8 cellular contexts compared by ENCODE assay signal in genomic region chr9:15509931-15510788, GRCh38. TPM values are rescaled to one million over a fixed set of nuclear protein-coding genes. Genes with fewer than 3 reads are reported as not detected.
DNase-seq lines count a peak whose midpoint lies in the region; ATAC-seq and TF ChIP-seq lines count a peak whose summit lies in the region.

No MANE protein-coding gene starts in this region.

- no peak for TF ChIP-seq POLR2A in esophagus muscularis mucosa (IDR thresholded peaks at IDR 0.05; ENCODE audit: low read depth)

- H3K4me3 ChIP-seq in esophagus muscularis mucosa: peak overlapping the region; percentile 87 to 99 (median 96)

- H3K9me3 ChIP-seq in esophagus muscularis mucosa: no peaks in the 10 kb centered on the region

- ATAC-seq in HG02870 (IDR thresholded peaks at IDR 0.05; ENCODE audit: unreplicated experiment): peak; percentile 31
- peak; percentile 62 for ATAC-seq in stimulated activated naive CD8-positive, alpha-beta T cell treated with anti-CD3 and anti-CD28 coated beads, Interleukin-15, Interleukin-2, amounts not matched to agents 100 U/mL and 50 U/mL, for 24 hours

- intact Hi-C loops in esophagus muscularis mucosa (cut with DNase I): loop anchor here (2.0 kb wide), 1 partner anchor 43 kb away; the partner anchor contains the start of gene CCDC171

- peak overlapping the region; percentile 85 to 96 (median 94) for H3K27ac ChIP-seq in esophagus muscularis mucosa (replicated peaks in 1 of 4)

- peaks cover 13 to 32% (median 27%) of the 10 kb centered on the region in 4 donors for H3K4me1 ChIP-seq in esophagus muscularis mucosa

- H3K36me3 ChIP-seq in esophagus muscularis mucosa: peaks cover 0 to 27% (median 16%) of the 10 kb centered on the region in 4 donors

- no peaks in the 10 kb centered on the region for H3K27me3 ChIP-seq in esophagus muscularis mucosa

- H3K9me3 Mint-ChIP-seq in activated T-cell treated with anti-CD3 and anti-CD28 coated beads, Interleukin-2, amount 50 U/mL, for 24 hours: no peaks in the 10 kb centered on the region
- H3K9me3 Mint-ChIP-seq in nephron: no peaks in the 10 kb centered on the region

- H3K4me1 Mint-ChIP-seq in activated T-cell treated with anti-CD3 and anti-CD28 coated beads, Interleukin-2, amount 50 U/mL, for 24 hours (ENCODE audit: low read depth): peaks cover 57% of the 10 kb centered on the region
- peaks cover 34% of the 10 kb centered on the region for H3K4me1 Mint-ChIP-seq in nephron

- TF ChIP-seq EP300 in esophagus muscularis mucosa (IDR thresholded peaks at IDR 0.05): no peak

- peak overlapping the region; percentile 97 for H3K27ac Mint-ChIP-seq in activated T-cell treated with anti-CD3 and anti-CD28 coated beads, Interleukin-2, amount 50 U/mL, for 24 hours
- H3K27ac Mint-ChIP-seq in nephron: peak overlapping the region; percentile 93 to 100 (median 93)

- WGBS in esophagus muscularis mucosa: 1% methylated on average over 43 of the region's 76 CpGs

- TF ChIP-seq CTCF in esophagus muscularis mucosa (IDR thresholded peaks at IDR 0.05) (no peak), nephron (IDR thresholded peaks at IDR 0.05; ENCODE audit: unreplicated experiment in 3 of 3) (no peak)

- peak overlapping the region; percentile 91 for H3K4me3 Mint-ChIP-seq in activated T-cell treated with anti-CD3 and anti-CD28 coated beads, Interleukin-2, amount 50 U/mL, for 24 hours
- peak overlapping the region; percentile 87 to 91 (median 90) for H3K4me3 Mint-ChIP-seq in nephron

- peak; percentile 47 for DNase-seq in DMS53 (lab: John Stamatoyannopoulos, UW)
- DNase-seq in DMS53 treated with DMSO at 0.1 percent for 48 hours (lab: John Stamatoyannopoulos, UW; ENCODE audit: unreplicated experiment): no peak
- peak; percentile 82 for DNase-seq in NCI-H748 (lab: John Stamatoyannopoulos, UW; ENCODE audit: unreplicated experiment)
- peak; percentile 78 for DNase-seq in activated T-cell treated with anti-CD3 and anti-CD28 coated beads, Interleukin-2, amount 50 U/mL, for 24 hours
- DNase-seq in esophagus muscularis mucosa (ENCODE audit: extremely low spot score): no peak
- DNase-seq in stimulated activated naive CD8-positive, alpha-beta T cell treated with anti-CD3 and anti-CD28 coated beads, Interleukin-15, Interleukin-2, amounts not matched to agents 100 U/mL and 50 U/mL, for 24 hours: peak; percentile 71

- H3K36me3 Mint-ChIP-seq in activated T-cell treated with anti-CD3 and anti-CD28 coated beads, Interleukin-2, amount 50 U/mL, for 24 hours (ENCODE audit: low read depth): peaks cover 51% of the 10 kb centered on the region
- peaks cover 26% of the 10 kb centered on the region for H3K36me3 Mint-ChIP-seq in nephron (ENCODE audit: low read depth)

- no peaks in the 10 kb centered on the region for H3K27me3 Mint-ChIP-seq in activated T-cell treated with anti-CD3 and anti-CD28 coated beads, Interleukin-2, amount 50 U/mL, for 24 hours
- H3K27me3 Mint-ChIP-seq in nephron (ENCODE audit: low read depth): peaks cover 3% of the 10 kb centered on the region

RNA-seq across cellular contexts. Expression of gene PSIP1, which starts 0.6 kb away (rescaled TPM):
- 10 to 100 TPM; 33.3 to 56.9 (median 45.5) TPM for total RNA-seq in esophagus muscularis mucosa

RNA-seq across cellular contexts. Expression of gene CCDC171, which starts 42.7 kb away (rescaled TPM):
- total RNA-seq in esophagus muscularis mucosa: 1 to 10 TPM; 1.3 to 1.7 (median 1.4) TPM

Comparison
In these comparisons a context has a peak if more than half of its experiments do, and no peak if none do; other contexts are left out.
1. DNase-seq: peak in DMS53 (single experiment), NCI-H748 (single experiment), activated T-cell treated with anti-CD3 and anti-CD28 coated beads, Interleukin-2, amount 50 U/mL, for 24 hours (single experiment) and stimulated activated naive CD8-positive, alpha-beta T cell treated with anti-CD3 and anti-CD28 coated beads, Interleukin-15, Interleukin-2, amounts not matched to agents 100 U/mL and 50 U/mL, for 24 hours (single experiment); none in DMS53 treated with DMSO at 0.1 percent for 48 hours (single experiment) and esophagus muscularis mucosa (single experiment).